In the genomic region with DNA sequence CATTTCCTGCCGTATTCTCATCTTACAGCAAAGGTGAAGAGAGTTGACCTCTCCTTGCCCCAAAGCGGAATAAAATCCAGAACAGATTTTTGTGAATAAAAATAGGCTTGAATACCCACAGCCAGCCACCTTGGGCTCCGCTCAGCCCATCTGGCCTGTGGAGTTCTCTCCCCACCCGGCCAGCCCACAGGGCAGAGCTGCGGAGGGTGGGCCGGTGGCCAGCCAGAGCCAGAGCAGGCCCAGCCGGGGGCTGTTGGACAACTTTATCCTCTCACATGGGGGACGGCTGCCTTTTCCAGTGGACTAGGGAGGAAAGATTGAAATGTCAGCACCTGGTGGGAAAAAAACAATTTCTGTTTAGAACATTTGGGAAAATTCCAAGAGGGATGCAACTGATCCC, we compare ENCODE assay signal across 20 cellular contexts.
"Had no signal": no experiment of that assay in that cellular context is flagged by ENCODE, and none has a peak within 500 bp of the region (broad histone marks: within the 10 kb centered on the region; RNA-seq: fewer than 3 reads in every experiment).

No MANE protein-coding gene starts in this region.

- DNase-seq: Kasumi-1, MM.1S, NCI-H1092 treated with DMSO at 0.1 percent for 48 hours, NCI-H1436, NCI-H187, NCI-H2029, NCI-H2081 treated with DMSO at 0.1 percent for 48 hours, NCI-H2171, NCI-H226, NCI-H446, NCI-H510A, NCI-H524 treated with DMSO at 0.1 percent for 48 hours, NCI-H69, NCI-H774, Right ventricle myocardium superior, RPMI8226 had no signal

- H3K9ac ChIP-seq: KMS-11 had no signal

- H3K4me3 Mint-ChIP-seq: IgD-negative memory B cell had no signal

- ATAC-seq: K562 had no signal

- H3K4me3 ChIP-seq: K562 had no signal

- H3K4me2 ChIP-seq: KMS-11 had no signal

- H3K4me1 Mint-ChIP-seq: IgD-negative memory B cell had no signal

- H3K36me3 Mint-ChIP-seq: IgD-negative memory B cell had no signal

- H3K27ac ChIP-seq: KMS-11 had no signal

- FAIRE-seq: K562, RCC 7860 had no signal

- H3K27ac Mint-ChIP-seq: IgD-negative memory B cell had no signal
